12 cellular contexts compared by ENCODE assay signal in genomic region chr9:92726971-92727715, GRCh38. TPM values are rescaled to one million over a fixed set of nuclear protein-coding genes. Genes with fewer than 3 reads are reported as not detected.
A peak's percentile ranks its signal among the peaks of the same experiment; 100 is the strongest.
DNase-seq lines count a peak whose midpoint lies in the region; ATAC-seq, FAIRE-seq and TF ChIP-seq lines count a peak whose summit lies in the region.
"Had no signal": no experiment of that assay in that cellular context is flagged by ENCODE, and none has a peak within 500 bp of the region (broad histone marks: within the 10 kb centered on the region; RNA-seq: fewer than 3 reads in every experiment).

No MANE protein-coding gene starts in this region.

- H3K4me3 ChIP-seq in adrenal gland (no peak overlapping the region), kidney (ENCODE audit: low read length in 2 of 2) (no peak overlapping the region), upper lobe of left lung (no peak overlapping the region), suprapubic skin (no peak overlapping the region)
- H3K4me3 ChIP-seq: colonic mucosa, GM23248 had no signal

- no peaks in the 10 kb centered on the region for H3K27me3 Mint-ChIP-seq in stimulated activated naive CD8-positive, alpha-beta T cell treated with anti-CD3 and anti-CD28 coated beads, Interleukin-15, Interleukin-2, amounts not matched to agents 100 ng/mL and 50 ng/mL, for 24 hours

- no peaks in the 10 kb centered on the region for H3K9me3 Mint-ChIP-seq in stimulated activated naive CD8-positive, alpha-beta T cell treated with anti-CD3 and anti-CD28 coated beads, Interleukin-15, Interleukin-2, amounts not matched to agents 100 ng/mL and 50 ng/mL, for 24 hours

- no peak for TF ChIP-seq POLR2A in adrenal gland (IDR thresholded peaks at IDR 0.05)
- TF ChIP-seq POLR2A in upper lobe of left lung (IDR thresholded peaks at IDR 0.05): no peak
- no peak for TF ChIP-seq POLR2A in suprapubic skin (IDR thresholded peaks at IDR 0.05)

- DNase-seq in stimulated activated naive CD8-positive, alpha-beta T cell treated with anti-CD3 and anti-CD28 coated beads, Interleukin-15, Interleukin-2, amounts not matched to agents 100 U/mL and 50 U/mL, for 24 hours: no peak
- DNase-seq in adrenal gland: peak in 5 of 7 donors; percentile 16 to 52 (median 24)
- peak; percentile 69 for DNase-seq in kidney
- DNase-seq in upper lobe of left lung: peak in 1 of 2 donors; percentile 21
- DNase-seq in NCI-H146 treated with DMSO at 0.1 percent for 48 hours (lab: John Stamatoyannopoulos, UW; ENCODE audit: unreplicated experiment): no peak
- DNase-seq in suprapubic skin (ENCODE audit: low spot score in 2 of 2): no peak
- no peak for DNase-seq in NCI-H526 treated with DMSO at 0.1 percent for 48 hours (lab: John Stamatoyannopoulos, UW)
- DNase-seq: colonic mucosa, GM23248, MV-4-11, nucleus accumbens had no signal

- 67 to 88% (median 71%) methylated on average over 4 to 13 of the region's 13 CpGs for WGBS in adrenal gland, 4 donors
- 62 to 71% methylated on average over 9 to 12 of the region's 13 CpGs for WGBS in upper lobe of left lung, 2 donors
- WGBS in suprapubic skin: 70% methylated on average over 13 of the region's 13 CpGs

- peak overlapping the region; percentile 33 for H3K27ac Mint-ChIP-seq in stimulated activated naive CD8-positive, alpha-beta T cell treated with anti-CD3 and anti-CD28 coated beads, Interleukin-15, Interleukin-2, amounts not matched to agents 100 ng/mL and 50 ng/mL, for 24 hours

- H3K9me3 ChIP-seq in adrenal gland (replicated peaks in 1 of 3) (no peaks in the 10 kb centered on the region), kidney (ENCODE audit: control insufficient read depth in 1 of 2, low read length in 2 of 2) (no peaks in the 10 kb centered on the region), upper lobe of left lung (no peaks in the 10 kb centered on the region), suprapubic skin (no peaks in the 10 kb centered on the region)
- H3K9me3 ChIP-seq: colonic mucosa had no signal

- FAIRE-seq in kidney (lab: Jason Lieb, UNC): no peak

- no peak overlapping the region for H3K4me3 Mint-ChIP-seq in stimulated activated naive CD8-positive, alpha-beta T cell treated with anti-CD3 and anti-CD28 coated beads, Interleukin-15, Interleukin-2, amounts not matched to agents 100 ng/mL and 50 ng/mL, for 24 hours

- TF ChIP-seq EP300 in upper lobe of left lung (IDR thresholded peaks at IDR 0.05) (no peak), suprapubic skin (IDR thresholded peaks at IDR 0.05) (no peak)

- ATAC-seq in stimulated activated naive CD8-positive, alpha-beta T cell treated with anti-CD3 and anti-CD28 coated beads, Interleukin-15, Interleukin-2, amounts not matched to agents 100 U/mL and 50 U/mL, for 24 hours: no peak
- ATAC-seq in upper lobe of left lung (ENCODE audit: low FRiP score in 2 of 2): no peak

- intact Hi-C loops in adrenal gland (cut with DNase I): no loop called here
- intact Hi-C loops in kidney (cut with DNase I): no loop called here

- H3K36me3 ChIP-seq in adrenal gland (replicated peaks in 1 of 2) (peaks cover 0 to 20% of the 10 kb centered on the region in 2 donors), kidney (ENCODE audit: control insufficient read depth in 1 of 2, insufficient read depth in 2 of 2, low read length in 2 of 2) (peaks cover 12 to 22% of the 10 kb centered on the region in 2 donors), upper lobe of left lung (peaks cover 3 to 33% (median 23%) of the 10 kb centered on the region in 4 donors), suprapubic skin (peaks cover 23% of the 10 kb centered on the region)
- H3K36me3 ChIP-seq: colonic mucosa had no signal

- H3K4me1 ChIP-seq in adrenal gland (replicated peaks in 1 of 2) (no peaks in the 10 kb centered on the region), kidney (ENCODE audit: control insufficient read depth in 1 of 2, insufficient read depth in 1 of 2, low read depth in 1 of 2, low read length in 2 of 2) (peaks cover 0 to 12% of the 10 kb centered on the region in 2 donors), upper lobe of left lung (peaks cover 28 to 65% (median 40%) of the 10 kb centered on the region in 4 donors), suprapubic skin (peaks cover 79% of the 10 kb centered on the region)
- H3K4me1 ChIP-seq: colonic mucosa had no signal

- H3K9ac ChIP-seq in kidney (ENCODE audit: low read length in 2 of 2): no peak overlapping the region
- H3K9ac ChIP-seq: GM23248 had no signal

- H3K27me3 ChIP-seq in adrenal gland (no peaks in the 10 kb centered on the region), upper lobe of left lung (no peaks in the 10 kb centered on the region), suprapubic skin (no peaks in the 10 kb centered on the region)
- H3K27me3 ChIP-seq: colonic mucosa had no signal

- peaks cover 50% of the 10 kb centered on the region for H3K4me1 Mint-ChIP-seq in stimulated activated naive CD8-positive, alpha-beta T cell treated with anti-CD3 and anti-CD28 coated beads, Interleukin-15, Interleukin-2, amounts not matched to agents 100 ng/mL and 50 ng/mL, for 24 hours (ENCODE audit: low read depth)

- no peak overlapping the region for H3K27ac ChIP-seq in adrenal gland
- H3K27ac ChIP-seq in kidney (ENCODE audit: low read depth in 2 of 2, low read length in 2 of 2): no peak overlapping the region
- peak overlapping the region; percentile 25 to 51 (median 38) for H3K27ac ChIP-seq in upper lobe of left lung
- H3K27ac ChIP-seq in suprapubic skin: no peak overlapping the region
- H3K27ac ChIP-seq: colonic mucosa, GM23248 had no signal

- TF ChIP-seq CTCF in adrenal gland (IDR thresholded peaks at IDR 0.05) (no peak), kidney (IDR thresholded peaks at IDR 0.05; ENCODE audit: borderline replicate concordance, extremely low read depth, insufficient read depth) (no peak), upper lobe of left lung (IDR thresholded peaks at IDR 0.05) (no peak), suprapubic skin (IDR thresholded peaks at IDR 0.05) (no peak)

- peaks cover 23% of the 10 kb centered on the region for H3K36me3 Mint-ChIP-seq in stimulated activated naive CD8-positive, alpha-beta T cell treated with anti-CD3 and anti-CD28 coated beads, Interleukin-15, Interleukin-2, amounts not matched to agents 100 ng/mL and 50 ng/mL, for 24 hours (ENCODE audit: low read depth)

RNA-seq across cellular contexts. Expression of gene BICD2, which starts 37.5 kb away (rescaled TPM):
- 10 to 100 TPM; 20.1 to 33.8 (median 26.2) TPM for total RNA-seq in adrenal gland
- 10 to 100 TPM in 2 of 3 donors, 1 to 10 TPM in 1; 9.3 to 14.9 (median 13.0) TPM for polyA plus RNA-seq in adrenal gland
- total RNA-seq in kidney: 25.2 TPM
- 10.0 TPM for polyA plus RNA-seq in kidney (ENCODE audit: insufficient read depth, low read depth, low replicate concordance)
- 10 to 100 TPM; 33.8 to 50.1 (median 45.1) TPM for total RNA-seq in upper lobe of left lung
- 100 to 1,000 TPM; 135 to 201 (median 153) TPM for total RNA-seq in suprapubic skin

RNA-seq across cellular contexts. Expression of gene IPPK, which starts 57.2 kb away (rescaled TPM):
- 10 to 100 TPM in 1 of 8 donors, 1 to 10 TPM in 7; 2.9 to 16.6 (median 8.5) TPM for total RNA-seq in adrenal gland
- 10 to 100 TPM in 2 of 3 donors, 1 to 10 TPM in 1; 6.7 to 13.2 (median 12.5) TPM for polyA plus RNA-seq in adrenal gland
- 7.3 TPM for total RNA-seq in kidney
- 10.2 TPM for polyA plus RNA-seq in kidney (ENCODE audit: insufficient read depth, low read depth, low replicate concordance)
- total RNA-seq in upper lobe of left lung: 10 to 100 TPM in 2 of 6 donors, 1 to 10 TPM in 4; 4.7 to 16.6 (median 6.5) TPM
- 10 to 100 TPM; 45.0 to 53.6 (median 50.0) TPM for total RNA-seq in suprapubic skin

Comparison
In these comparisons a context has a peak if more than half of its experiments do, and no peak if none do; other contexts are left out.
1. DNase-seq: peak in adrenal gland (5 of 7) and kidney (single experiment); none in stimulated activated naive CD8-positive, alpha-beta T cell treated with anti-CD3 and anti-CD28 coated beads, Interleukin-15, Interleukin-2, amounts not matched to agents 100 U/mL and 50 U/mL, for 24 hours (single experiment), NCI-H146 treated with DMSO at 0.1 percent for 48 hours (single experiment), suprapubic skin (0 of 2) and NCI-H526 treated with DMSO at 0.1 percent for 48 hours (single experiment).
2. H3K27ac ChIP-seq: peak in upper lobe of left lung (4 of 4); none in adrenal gland (0 of 5), kidney (0 of 2) and suprapubic skin (single experiment).